24 cellular contexts compared by ENCODE assay signal in genomic region chr9:83475741-83476140, GRCh38.
"Had no signal": no experiment of that assay in that cellular context is flagged by ENCODE, and none has a peak within 500 bp of the region (broad histone marks: within the 10 kb centered on the region; RNA-seq: fewer than 3 reads in every experiment).

No MANE protein-coding gene starts in this region.

- H3K27me3 ChIP-seq: neural progenitor cell, ovary, right atrium auricular region, right lobe of liver, sigmoid colon, stomach, thyroid gland, tibial nerve, upper lobe of left lung, vagina had no signal

- H3K27ac ChIP-seq: neural progenitor cell, ovary, prostate gland, right lobe of liver, sigmoid colon, stomach, thoracic aorta, thyroid gland, tibial nerve, upper lobe of left lung, vagina had no signal

- H3K9me3 ChIP-seq: ovary, prostate gland, right atrium auricular region, right lobe of liver, thoracic aorta, thyroid gland, vagina had no signal

- H3K4me1 ChIP-seq: neural progenitor cell, prostate gland, right lobe of liver, thyroid gland, vagina had no signal

- ATAC-seq: natural killer cell; right lobe of liver; stimulated activated effector memory CD8-positive, alpha-beta T cell treated with anti-CD3 and anti-CD28 coated beads, Interleukin-12 subunit alpha, Interleukin-12 subunit beta, amount 100 ng/mL, for 72 hours; stimulated activated naive B cell treated with anti-CD40 and anti-IgM and Interleukin-4, amounts not matched to agents 10 μg/mL and 1 μg/mL and 100 μg/mL, for 72 hours had no signal

- DNase-seq: natural killer cell; occipital lobe; ovary; retina; right lobe of liver; sigmoid colon; small intestine; stimulated activated CD4-positive, alpha-beta T cell treated with anti-CD3 and anti-CD28 coated beads, Interleukin-15, amount 100 ng/mL, for 24 hours; stimulated activated CD4-positive, alpha-beta T cell treated with anti-CD3 and anti-CD28 coated beads, Interleukin-2, amount 100 ng/mL, for 24 hours; stimulated activated CD4-positive, alpha-beta T cell treated with anti-CD3 and anti-CD28 coated beads, Interleukin-2, amount 100 ng/mL, for 48 hours; stimulated activated CD4-positive, alpha-beta T cell treated with anti-CD3 and anti-CD28 coated beads, Interleukin-4, amount 100 ng/mL, for 24 hours; stimulated activated naive B cell treated with anti-CD40 and anti-IgM and Interleukin-4, amounts not matched to agents 10 μg/mL and 1 μg/mL and 100 μg/mL, for 72 hours; stimulated activated naive CD4-positive, alpha-beta T cell treated with Interleukin-2 at 50 U/mL for 16 hours; stomach; thyroid gland; trophoblast cell; upper lobe of left lung had no signal

- H3K36me3 ChIP-seq: neural progenitor cell, ovary, prostate gland, right atrium auricular region, right lobe of liver, sigmoid colon, stomach, thoracic aorta, thyroid gland, upper lobe of left lung, vagina had no signal

- H3K4me3 ChIP-seq: neural progenitor cell, ovary, prostate gland, right atrium auricular region, right lobe of liver, sigmoid colon, stomach, thoracic aorta, thyroid gland, tibial nerve, upper lobe of left lung, vagina had no signal
